ENCODE assay signal across 23 cellular contexts in the genomic region with DNA sequence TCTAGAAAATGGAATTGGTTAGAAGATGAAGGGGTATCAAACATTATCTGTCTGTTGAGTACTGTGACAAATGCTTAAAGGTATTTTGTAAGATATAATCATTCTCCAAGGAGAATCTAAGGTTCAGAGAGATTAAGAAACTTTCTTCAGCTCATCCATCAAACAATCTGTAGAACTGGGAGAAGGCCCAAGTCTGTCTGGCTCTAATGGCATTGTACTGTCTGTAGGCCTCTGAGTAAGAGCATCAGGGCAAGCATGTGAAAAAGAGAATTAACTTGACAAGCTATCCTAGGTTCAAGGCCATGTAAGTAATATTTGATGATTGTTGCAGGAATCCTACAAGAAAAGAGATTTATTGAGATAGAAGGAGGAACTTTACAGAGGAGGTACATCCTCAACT. TPM values are rescaled to one million over a fixed set of nuclear protein-coding genes. Genes with fewer than 3 reads are reported as not detected.
DNase-seq lines count a peak whose midpoint lies in the region; ATAC-seq, FAIRE-seq and TF ChIP-seq lines count a peak whose summit lies in the region.
"Had no signal": no experiment of that assay in that cellular context is flagged by ENCODE, and none has a peak within 500 bp of the region (broad histone marks: within the 10 kb centered on the region; RNA-seq: fewer than 3 reads in every experiment).

No MANE protein-coding gene starts in this region.

- H3K4me3 ChIP-seq in fibroblast of mammary gland (ENCODE audit: control insufficient read depth, low read depth, low read length), result no peak overlapping the region
- no peak overlapping the region for H3K4me3 ChIP-seq in psoas muscle
- no peak overlapping the region for H3K4me3 ChIP-seq in endodermal cell (ENCODE audit: low read length)
- H3K4me3 ChIP-seq: GM23338, MG63 had no signal

- H3K4me3 Mint-ChIP-seq in activated T-helper 1 cell treated with anti-CD3 and anti-CD28 coated beads, Interleukin-12 subunit alpha, Interleukin-12 subunit beta, Interleukin-2, Interleukin-4 antibody, amounts not matched to agents 30 ng/mL and 10 ng/mL and 1 ng/mL, durations not matched to agents 14 hours and 24 hours and 36 hours, result no peak overlapping the region
- no peak overlapping the region for H3K4me3 Mint-ChIP-seq in endodermal cell
- H3K4me3 Mint-ChIP-seq: GM23338, IgD-negative memory B cell had no signal

- no peak overlapping the region for H3K9ac ChIP-seq in endodermal cell (ENCODE audit: extremely low read depth, low read length, poor library complexity, severe bottlenecking)
- H3K9ac ChIP-seq: SK-N-SH had no signal

- peaks cover 51% of the 10 kb centered on the region for H3K4me1 Mint-ChIP-seq in activated T-helper 1 cell treated with anti-CD3 and anti-CD28 coated beads, Interleukin-12 subunit alpha, Interleukin-12 subunit beta, Interleukin-2, Interleukin-4 antibody, amounts not matched to agents 30 ng/mL and 10 ng/mL and 1 ng/mL, durations not matched to agents 14 hours and 24 hours and 36 hours (ENCODE audit: low read depth)
- peaks cover 13% of the 10 kb centered on the region for H3K4me1 Mint-ChIP-seq in endodermal cell

- no peak for DNase-seq in activated T-helper 1 cell treated with anti-CD3 and anti-CD28 coated beads, Interleukin-12 subunit alpha, Interleukin-12 subunit beta, Interleukin-2, Interleukin-4 antibody, amounts not matched to agents 30 ng/mL and 10 ng/mL and 1 ng/mL, durations not matched to agents 14 hours and 24 hours and 36 hours (ENCODE audit: low spot score)
- peak; percentile 36 for DNase-seq in fibroblast of mammary gland (ENCODE audit: low read depth)
- no peak for DNase-seq in psoas muscle
- DNase-seq in GM12892 (ENCODE audit: insufficient read length), result no peak
- DNase-seq in endodermal cell, result no peak
- DNase-seq in NCI-H1092 treated with DMSO at 0.1 percent for 48 hours (lab: John Stamatoyannopoulos, UW), result no peak
- DNase-seq: ACHN; GDM1; HCEC 1CT; Karpas-422; MG63; NCI-H1105 treated with DMSO at 0.1 percent for 48 hours; NCI-H1694; NCI-H2081 treated with DMSO at 0.1 percent for 48 hours; NCI-H748 treated with DMSO at 0.1 percent for 48 hours; NK-92 treated with Interleukin-12 subunit alpha and Interleukin-12 subunit beta, amount 100 ng/mL, for 24 hours; Right ventricle myocardium superior; SK-N-SH had no signal

- H3K9me3 ChIP-seq in psoas muscle (no peaks in the 10 kb centered on the region), endodermal cell (ENCODE audit: control insufficient read depth, low read length) (no peaks in the 10 kb centered on the region)
- H3K9me3 ChIP-seq: MG63, SK-N-SH had no signal

- H3K27me3 Mint-ChIP-seq in activated T-helper 1 cell treated with anti-CD3 and anti-CD28 coated beads, Interleukin-12 subunit alpha, Interleukin-12 subunit beta, Interleukin-2, Interleukin-4 antibody, amounts not matched to agents 30 ng/mL and 10 ng/mL and 1 ng/mL, durations not matched to agents 14 hours and 24 hours and 36 hours (ENCODE audit: insufficient read depth), result peaks cover 7% of the 10 kb centered on the region
- no peaks in the 10 kb centered on the region for H3K27me3 Mint-ChIP-seq in endodermal cell (ENCODE audit: insufficient read depth)
- H3K27me3 Mint-ChIP-seq: IgD-negative memory B cell had no signal

- H3K9me3 Mint-ChIP-seq in activated T-helper 1 cell treated with anti-CD3 and anti-CD28 coated beads, Interleukin-12 subunit alpha, Interleukin-12 subunit beta, Interleukin-2, Interleukin-4 antibody, amounts not matched to agents 30 ng/mL and 10 ng/mL and 1 ng/mL, durations not matched to agents 14 hours and 24 hours and 36 hours, result no peaks in the 10 kb centered on the region
- no peaks in the 10 kb centered on the region for H3K9me3 Mint-ChIP-seq in endodermal cell
- H3K9me3 Mint-ChIP-seq: GM23338, IgD-negative memory B cell had no signal

- TF ChIP-seq CTCF in fibroblast of mammary gland (conservative IDR thresholded peaks at IDR 0.05; ENCODE audit: control insufficient read depth, insufficient read depth, low read depth, low read length), result no peak
- no peak for TF ChIP-seq CTCF in psoas muscle (IDR thresholded peaks at IDR 0.05)
- no peak for TF ChIP-seq CTCF in endodermal cell (conservative IDR thresholded peaks at IDR 0.05)

- peaks cover 4% of the 10 kb centered on the region for H3K36me3 Mint-ChIP-seq in activated T-helper 1 cell treated with anti-CD3 and anti-CD28 coated beads, Interleukin-12 subunit alpha, Interleukin-12 subunit beta, Interleukin-2, Interleukin-4 antibody, amounts not matched to agents 30 ng/mL and 10 ng/mL and 1 ng/mL, durations not matched to agents 14 hours and 24 hours and 36 hours (ENCODE audit: low read depth)
- no peaks in the 10 kb centered on the region for H3K36me3 Mint-ChIP-seq in endodermal cell (ENCODE audit: low read depth)
- H3K36me3 Mint-ChIP-seq: IgD-negative memory B cell had no signal

- peak overlapping the region; percentile 45 for H3K27ac Mint-ChIP-seq in activated T-helper 1 cell treated with anti-CD3 and anti-CD28 coated beads, Interleukin-12 subunit alpha, Interleukin-12 subunit beta, Interleukin-2, Interleukin-4 antibody, amounts not matched to agents 30 ng/mL and 10 ng/mL and 1 ng/mL, durations not matched to agents 14 hours and 24 hours and 36 hours
- no peak overlapping the region for H3K27ac Mint-ChIP-seq in endodermal cell
- H3K27ac Mint-ChIP-seq: GM23338 had no signal

- FAIRE-seq in GM12892 (lab: Jason Lieb, UNC), result no peak
- FAIRE-seq: HTR-8/SVneo, RCC 7860 had no signal

- H3K27ac ChIP-seq in psoas muscle (peak overlapping the region; percentile 95), endodermal cell (ENCODE audit: low read depth, low read length) (no peak overlapping the region)

- no peak for ATAC-seq in psoas muscle
- ATAC-seq in GM18909 (IDR thresholded peaks at IDR 0.05; ENCODE audit: poor library complexity, unreplicated experiment), result no peak
- ATAC-seq: GM23338 had no signal

- no peaks in the 10 kb centered on the region for H3K27me3 ChIP-seq in psoas muscle (ENCODE audit: insufficient read depth in 3 of 3, low read length in 2 of 3)
- H3K27me3 ChIP-seq in endodermal cell (ENCODE audit: control insufficient read depth, insufficient read depth, low read length, poor library complexity, severe bottlenecking), result no peaks in the 10 kb centered on the region
- H3K27me3 ChIP-seq: MG63 had no signal

- no peak for TF ChIP-seq POLR2A in GM12892 (IDR thresholded peaks at IDR 0.05; ENCODE audit: low read depth, low read length)

- intact Hi-C loops in activated T-helper 1 cell treated with anti-CD3 and anti-CD28 coated beads, Interleukin-12 subunit alpha, Interleukin-12 subunit beta, Interleukin-2, Interleukin-4 antibody, amounts not matched to agents 30 ng/mL and 10 ng/mL and 1 ng/mL, durations not matched to agents 14 hours and 24 hours and 36 hours (cut with micrococcal nuclease), result no loop called here
- intact Hi-C loops in psoas muscle (cut with DNase I), result loop anchor here (5.0 to 10.0 kb wide), 5 partner anchors 89 to 397 kb away; no protein-coding TSS in a partner anchor

- H3K4me1 ChIP-seq in psoas muscle (peaks cover 52% of the 10 kb centered on the region), endodermal cell (ENCODE audit: control insufficient read depth, insufficient read depth, low read length) (peaks cover 5% of the 10 kb centered on the region)

- no peaks in the 10 kb centered on the region for H3K36me3 ChIP-seq in psoas muscle (ENCODE audit: insufficient read depth in 1 of 2, low read depth in 1 of 2)
- H3K36me3 ChIP-seq in endodermal cell (ENCODE audit: control insufficient read depth, insufficient read depth, low read length), result no peaks in the 10 kb centered on the region
- H3K36me3 ChIP-seq: MG63 had no signal

RNA-seq across cellular contexts. Expression of a gene that starts 5.3 kb away (rescaled TPM):
- total RNA-seq in activated T-helper 1 cell treated with anti-CD3 and anti-CD28 coated beads, Interleukin-12 subunit alpha, Interleukin-12 subunit beta, Interleukin-2, Interleukin-4 antibody, amounts not matched to agents 30 ng/mL and 10 ng/mL and 1 ng/mL, durations not matched to agents 14 hours and 24 hours and 36 hours, result 7.1 and 8.2 TPM in 2 replicates
- total RNA-seq in psoas muscle, result 10 to 100 TPM; 46.5 to 72.2 (median 55.8) TPM
- polyA plus RNA-seq in psoas muscle, result 10 to 100 TPM; 11.9 to 26.4 (median 21.3) TPM
- 6.4 TPM for polyA plus RNA-seq in GM12892 (2012; ENCODE audit: missing spikeins)
- 10 to 100 TPM; 14.1 to 14.8 TPM for total RNA-seq in endodermal cell
- polyA plus RNA-seq in endodermal cell (2013, experiment 1 of 2), result 15.6 TPM
- 11.9 TPM for polyA plus RNA-seq in endodermal cell (2013, experiment 2 of 2)
